Comparison of ENCODE assay signal across 1 cellular context in genomic region chr12:70121562-70121961, GRCh38.
TF ChIP-seq lines count a peak whose summit lies in the region.

No MANE protein-coding gene starts in this region.

TF ChIP-seq in HCT116, 20 proteins besides CTCF, POLR2A, EP300 and RAD21 (continued from another document):
- no peak for TF ChIP-seq REST (IDR thresholded peaks at IDR 0.05; ENCODE audit: low read depth)
- peak; percentile 57; the same call in 1 of the 2 replicates for TF ChIP-seq CEBPB (IDR thresholded peaks at IDR 0.05; ENCODE audit: low read depth)
